In the genomic region with DNA sequence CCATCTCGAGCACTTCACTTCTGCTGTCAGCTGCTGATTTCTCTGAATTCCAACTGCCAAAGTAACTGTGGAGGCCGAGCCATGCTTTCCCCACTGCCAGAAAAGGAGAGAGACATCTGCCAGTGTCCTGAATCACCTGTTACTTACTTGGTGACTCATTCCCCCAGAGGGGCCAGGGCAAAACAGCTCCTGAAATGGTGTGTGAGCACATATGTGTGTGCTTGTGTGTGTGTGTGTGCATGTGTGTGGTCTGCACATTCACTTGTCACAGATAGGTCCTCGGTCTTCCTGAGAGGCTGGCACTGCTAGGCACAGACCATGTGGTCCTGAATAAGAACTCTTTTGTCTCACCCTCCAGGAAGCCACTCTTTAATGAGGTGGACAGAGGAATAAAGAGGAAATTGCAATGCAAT, we compare ENCODE assay signal across 1 cellular context.
TF ChIP-seq lines count a peak whose summit lies in the region.

No MANE protein-coding gene starts in this region.

TF ChIP-seq in GM12891, 5 proteins besides CTCF, POLR2A, EP300 and RAD21:
- TF ChIP-seq SPI1 (IDR thresholded peaks at IDR 0.05; ENCODE audit: low read depth, low read length), result no peak
- no peak for TF ChIP-seq PAX5 (IDR thresholded peaks at IDR 0.05; ENCODE audit: insufficient read depth, low read length, severe bottlenecking)
- no peak for TF ChIP-seq TAF1 (IDR thresholded peaks at IDR 0.05; ENCODE audit: low read depth, low read length)
- TF ChIP-seq POLR2AphosphoS5 (IDR thresholded peaks at IDR 0.05; ENCODE audit: low read depth, low read length), result no peak
- TF ChIP-seq POU2F2 (IDR thresholded peaks at IDR 0.05; ENCODE audit: low read depth, low read length), result no peak
